Comparison of ENCODE assay signal across 1 cellular context in genomic region chr6:158043586-158044524, GRCh38.
TF ChIP-seq lines count a peak whose summit lies in the region.

No MANE protein-coding gene starts in this region.

TF ChIP-seq in HepG2, 621 proteins besides CTCF, POLR2A, EP300 and RAD21 (continues in another document):
- no peak for TF ChIP-seq HDAC6 (IDR thresholded peaks at IDR 0.05; ENCODE audit: low read depth, low read length)
- TF ChIP-seq ZNF562 (CRISPR knock-in tag; IDR thresholded peaks at IDR 0.05; ENCODE audit: borderline replicate concordance): no peak
- TF ChIP-seq TEAD3 (CRISPR knock-in tag; optimal IDR thresholded peaks at IDR 0.05; ENCODE audit: borderline replicate concordance): no peak
- no peak for TF ChIP-seq ZBTB8A (CRISPR knock-in tag; IDR thresholded peaks at IDR 0.05; ENCODE audit: borderline replicate concordance, low read depth)
- TF ChIP-seq XRCC5 (optimal IDR thresholded peaks at IDR 0.05; ENCODE audit: low read length): peak; percentile 35
- TF ChIP-seq, protein P1, sequence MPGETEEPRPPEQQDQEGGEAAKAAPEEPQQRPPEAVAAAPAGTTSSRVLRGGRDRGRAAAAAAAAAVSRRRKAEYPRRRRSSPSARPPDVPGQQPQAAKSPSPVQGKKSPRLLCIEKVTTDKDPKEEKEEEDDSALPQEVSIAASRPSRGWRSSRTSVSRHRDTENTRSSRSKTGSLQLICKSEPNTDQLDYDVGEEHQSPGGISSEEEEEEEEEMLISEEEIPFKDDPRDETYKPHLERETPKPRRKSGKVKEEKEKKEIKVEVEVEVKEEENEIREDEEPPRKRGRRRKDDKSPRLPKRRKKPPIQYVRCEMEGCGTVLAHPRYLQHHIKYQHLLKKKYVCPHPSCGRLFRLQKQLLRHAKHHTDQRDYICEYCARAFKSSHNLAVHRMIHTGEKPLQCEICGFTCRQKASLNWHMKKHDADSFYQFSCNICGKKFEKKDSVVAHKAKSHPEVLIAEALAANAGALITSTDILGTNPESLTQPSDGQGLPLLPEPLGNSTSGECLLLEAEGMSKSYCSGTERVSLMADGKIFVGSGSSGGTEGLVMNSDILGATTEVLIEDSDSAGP (CRISPR knock-in tag; IDR thresholded peaks at IDR 0.05; ENCODE audit: borderline replicate concordance): no peak
- TF ChIP-seq SUZ12 (IDR thresholded peaks at IDR 0.05; ENCODE audit: low read depth, low read length): no peak
- no peak for TF ChIP-seq RAD51 (IDR thresholded peaks at IDR 0.05; ENCODE audit: borderline replicate concordance)
- TF ChIP-seq ZFP90 (CRISPR knock-in tag; IDR thresholded peaks at IDR 0.05; ENCODE audit: borderline replicate concordance): no peak
- TF ChIP-seq HMGA1 (CRISPR knock-in tag; conservative IDR thresholded peaks at IDR 0.05): no peak
- TF ChIP-seq, protein P2, sequence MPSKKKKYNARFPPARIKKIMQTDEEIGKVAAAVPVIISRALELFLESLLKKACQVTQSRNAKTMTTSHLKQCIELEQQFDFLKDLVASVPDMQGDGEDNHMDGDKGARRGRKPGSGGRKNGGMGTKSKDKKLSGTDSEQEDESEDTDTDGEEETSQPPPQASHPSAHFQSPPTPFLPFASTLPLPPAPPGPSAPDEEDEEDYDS (CRISPR knock-in tag; IDR thresholded peaks at IDR 0.05): no peak
- TF ChIP-seq BHLHE40 (IDR thresholded peaks at IDR 0.05; ENCODE audit: low read length): no peak
- no peak for TF ChIP-seq ZMYM3 (CRISPR knock-in tag; IDR thresholded peaks at IDR 0.05)
- no peak for TF ChIP-seq ZNF574 (CRISPR knock-in tag; IDR thresholded peaks at IDR 0.05)
- TF ChIP-seq NFYB (CRISPR knock-in tag; IDR thresholded peaks at IDR 0.05): no peak
- no peak for TF ChIP-seq NAIF1 (CRISPR knock-in tag; IDR thresholded peaks at IDR 0.05; ENCODE audit: borderline replicate concordance)
- TF ChIP-seq CENPT (CRISPR knock-in tag; IDR thresholded peaks at IDR 0.05; ENCODE audit: low read depth): no peak
- no peak for TF ChIP-seq SOX6 (IDR thresholded peaks at IDR 0.05)
- TF ChIP-seq SOX6 (CRISPR knock-in tag; IDR thresholded peaks at IDR 0.05): peak; percentile 47
- TF ChIP-seq, protein P3, sequence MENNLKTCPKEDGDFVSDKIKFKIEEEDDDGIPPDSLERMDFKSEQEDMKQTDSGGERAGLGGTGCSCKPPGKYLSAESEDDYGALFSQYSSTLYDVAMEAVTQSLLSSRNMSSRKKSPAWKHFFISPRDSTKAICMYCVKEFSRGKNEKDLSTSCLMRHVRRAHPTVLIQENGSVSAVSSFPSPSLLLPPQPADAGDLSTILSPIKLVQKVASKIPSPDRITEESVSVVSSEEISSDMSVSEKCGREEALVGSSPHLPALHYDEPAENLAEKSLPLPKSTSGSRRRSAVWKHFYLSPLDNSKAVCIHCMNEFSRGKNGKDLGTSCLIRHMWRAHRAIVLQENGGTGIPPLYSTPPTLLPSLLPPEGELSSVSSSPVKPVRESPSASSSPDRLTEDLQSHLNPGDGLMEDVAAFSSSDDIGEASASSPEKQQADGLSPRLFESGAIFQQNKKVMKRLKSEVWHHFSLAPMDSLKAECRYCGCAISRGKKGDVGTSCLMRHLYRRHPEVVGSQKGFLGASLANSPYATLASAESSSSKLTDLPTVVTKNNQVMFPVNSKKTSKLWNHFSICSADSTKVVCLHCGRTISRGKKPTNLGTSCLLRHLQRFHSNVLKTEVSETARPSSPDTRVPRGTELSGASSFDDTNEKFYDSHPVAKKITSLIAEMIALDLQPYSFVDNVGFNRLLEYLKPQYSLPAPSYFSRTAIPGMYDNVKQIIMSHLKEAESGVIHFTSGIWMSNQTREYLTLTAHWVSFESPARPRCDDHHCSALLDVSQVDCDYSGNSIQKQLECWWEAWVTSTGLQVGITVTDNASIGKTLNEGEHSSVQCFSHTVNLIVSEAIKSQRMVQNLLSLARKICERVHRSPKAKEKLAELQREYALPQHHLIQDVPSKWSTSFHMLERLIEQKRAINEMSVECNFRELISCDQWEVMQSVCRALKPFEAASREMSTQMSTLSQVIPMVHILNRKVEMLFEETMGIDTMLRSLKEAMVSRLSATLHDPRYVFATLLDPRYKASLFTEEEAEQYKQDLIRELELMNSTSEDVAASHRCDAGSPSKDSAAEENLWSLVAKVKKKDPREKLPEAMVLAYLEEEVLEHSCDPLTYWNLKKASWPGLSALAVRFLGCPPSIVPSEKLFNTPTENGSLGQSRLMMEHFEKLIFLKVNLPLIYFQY (CRISPR knock-in tag; IDR thresholded peaks at IDR 0.05; ENCODE audit: borderline replicate concordance): no peak
- TF ChIP-seq, protein P4, sequence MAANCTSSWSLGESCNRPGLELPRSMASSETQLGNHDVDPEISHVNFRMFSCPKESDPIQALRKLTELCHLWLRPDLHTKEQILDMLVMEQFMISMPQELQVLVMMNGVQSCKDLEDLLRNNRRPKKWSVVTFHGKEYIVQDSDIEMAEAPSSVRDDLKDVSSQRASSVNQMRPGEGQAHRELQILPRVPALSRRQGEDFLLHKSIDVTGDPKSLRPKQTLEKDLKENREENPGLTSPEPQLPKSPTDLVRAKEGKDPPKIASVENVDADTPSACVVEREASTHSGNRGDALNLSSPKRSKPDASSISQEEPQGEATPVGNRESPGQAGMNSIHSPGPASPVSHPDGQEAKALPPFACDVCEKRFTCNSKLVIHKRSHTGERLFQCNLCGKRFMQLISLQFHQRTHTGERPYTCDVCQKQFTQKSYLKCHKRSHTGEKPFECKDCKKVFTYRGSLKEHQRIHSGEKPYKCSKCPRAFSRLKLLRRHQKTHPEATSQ (CRISPR knock-in tag; IDR thresholded peaks at IDR 0.05; ENCODE audit: borderline replicate concordance): no peak
- TF ChIP-seq ONECUT2 (CRISPR knock-in tag; IDR thresholded peaks at IDR 0.05): no peak
- TF ChIP-seq SMYD3 (CRISPR knock-in tag; IDR thresholded peaks at IDR 0.05): no peak
- no peak for TF ChIP-seq ZNF619 (CRISPR knock-in tag; IDR thresholded peaks at IDR 0.05)
- no peak for TF ChIP-seq AKAP8 (CRISPR knock-in tag; IDR thresholded peaks at IDR 0.05)
- TF ChIP-seq, protein P5, sequence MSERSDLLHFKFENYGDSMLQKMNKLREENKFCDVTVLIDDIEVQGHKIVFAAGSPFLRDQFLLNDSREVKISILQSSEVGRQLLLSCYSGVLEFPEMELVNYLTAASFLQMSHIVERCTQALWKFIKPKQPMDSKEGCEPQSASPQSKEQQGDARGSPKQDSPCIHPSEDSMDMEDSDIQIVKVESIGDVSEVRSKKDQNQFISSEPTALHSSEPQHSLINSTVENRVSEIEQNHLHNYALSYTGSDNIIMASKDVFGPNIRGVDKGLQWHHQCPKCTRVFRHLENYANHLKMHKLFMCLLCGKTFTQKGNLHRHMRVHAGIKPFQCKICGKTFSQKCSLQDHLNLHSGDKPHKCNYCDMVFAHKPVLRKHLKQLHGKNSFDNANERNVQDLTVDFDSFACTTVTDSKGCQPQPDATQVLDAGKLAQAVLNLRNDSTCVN (CRISPR knock-in tag; IDR thresholded peaks at IDR 0.05; ENCODE audit: borderline replicate concordance): no peak
- TF ChIP-seq SP4 (CRISPR knock-in tag; IDR thresholded peaks at IDR 0.05): no peak
- TF ChIP-seq, protein P6, sequence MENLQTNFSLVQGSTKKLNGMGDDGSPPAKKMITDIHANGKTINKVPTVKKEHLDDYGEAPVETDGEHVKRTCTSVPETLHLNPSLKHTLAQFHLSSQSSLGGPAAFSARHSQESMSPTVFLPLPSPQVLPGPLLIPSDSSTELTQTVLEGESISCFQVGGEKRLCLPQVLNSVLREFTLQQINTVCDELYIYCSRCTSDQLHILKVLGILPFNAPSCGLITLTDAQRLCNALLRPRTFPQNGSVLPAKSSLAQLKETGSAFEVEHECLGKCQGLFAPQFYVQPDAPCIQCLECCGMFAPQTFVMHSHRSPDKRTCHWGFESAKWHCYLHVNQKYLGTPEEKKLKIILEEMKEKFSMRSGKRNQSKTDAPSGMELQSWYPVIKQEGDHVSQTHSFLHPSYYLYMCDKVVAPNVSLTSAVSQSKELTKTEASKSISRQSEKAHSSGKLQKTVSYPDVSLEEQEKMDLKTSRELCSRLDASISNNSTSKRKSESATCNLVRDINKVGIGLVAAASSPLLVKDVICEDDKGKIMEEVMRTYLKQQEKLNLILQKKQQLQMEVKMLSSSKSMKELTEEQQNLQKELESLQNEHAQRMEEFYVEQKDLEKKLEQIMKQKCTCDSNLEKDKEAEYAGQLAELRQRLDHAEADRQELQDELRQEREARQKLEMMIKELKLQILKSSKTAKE (CRISPR knock-in tag; IDR thresholded peaks at IDR 0.05; ENCODE audit: borderline replicate concordance): no peak
- TF ChIP-seq, protein P7, sequence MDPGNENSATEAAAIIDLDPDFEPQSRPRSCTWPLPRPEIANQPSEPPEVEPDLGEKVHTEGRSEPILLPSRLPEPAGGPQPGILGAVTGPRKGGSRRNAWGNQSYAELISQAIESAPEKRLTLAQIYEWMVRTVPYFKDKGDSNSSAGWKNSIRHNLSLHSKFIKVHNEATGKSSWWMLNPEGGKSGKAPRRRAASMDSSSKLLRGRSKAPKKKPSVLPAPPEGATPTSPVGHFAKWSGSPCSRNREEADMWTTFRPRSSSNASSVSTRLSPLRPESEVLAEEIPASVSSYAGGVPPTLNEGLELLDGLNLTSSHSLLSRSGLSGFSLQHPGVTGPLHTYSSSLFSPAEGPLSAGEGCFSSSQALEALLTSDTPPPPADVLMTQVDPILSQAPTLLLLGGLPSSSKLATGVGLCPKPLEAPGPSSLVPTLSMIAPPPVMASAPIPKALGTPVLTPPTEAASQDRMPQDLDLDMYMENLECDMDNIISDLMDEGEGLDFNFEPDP (CRISPR knock-in tag; conservative IDR thresholded peaks at IDR 0.05): no peak
- no peak for TF ChIP-seq KDM2A (CRISPR knock-in tag; IDR thresholded peaks at IDR 0.05; ENCODE audit: borderline replicate concordance, low read depth)
- no peak for TF ChIP-seq ZNF543 (CRISPR knock-in tag; IDR thresholded peaks at IDR 0.05)
- TF ChIP-seq DMAP1 (CRISPR knock-in tag; IDR thresholded peaks at IDR 0.05): no peak
- TF ChIP-seq HIC2 (CRISPR knock-in tag; IDR thresholded peaks at IDR 0.05; ENCODE audit: low read depth): peak; percentile 83
- peak; percentile 63; the same call in 1 of the 3 replicates for TF ChIP-seq MXI1 (IDR thresholded peaks at IDR 0.05; ENCODE audit: borderline replicate concordance, low read depth, low read length)
- TF ChIP-seq ZNF7 (CRISPR knock-in tag; IDR thresholded peaks at IDR 0.05): no peak
- peak; percentile 72; the same call in 1 of the 2 replicates for TF ChIP-seq HNRNPL (IDR thresholded peaks at IDR 0.05; ENCODE audit: low read depth, low read length)
- no peak for TF ChIP-seq U2AF1 (optimal IDR thresholded peaks at IDR 0.05; ENCODE audit: low read depth, low read length)
- no peak for TF ChIP-seq RELA (CRISPR knock-in tag; IDR thresholded peaks at IDR 0.05)
- TF ChIP-seq TCF12 (IDR thresholded peaks at IDR 0.05): no peak
- no peak for TF ChIP-seq TCF12 (CRISPR knock-in tag; IDR thresholded peaks at IDR 0.05)
- TF ChIP-seq ZNF713 (CRISPR knock-in tag; IDR thresholded peaks at IDR 0.05): no peak
- no peak for TF ChIP-seq NFE2L1 (CRISPR knock-in tag; IDR thresholded peaks at IDR 0.05; ENCODE audit: borderline replicate concordance)
- no peak for TF ChIP-seq PHF20 (CRISPR knock-in tag; IDR thresholded peaks at IDR 0.05)
- no peak for TF ChIP-seq KMT2B (CRISPR knock-in tag; IDR thresholded peaks at IDR 0.05)
- TF ChIP-seq POLR2AphosphoS2 (IDR thresholded peaks at IDR 0.05; ENCODE audit: low read depth, low read length): no peak
- TF ChIP-seq, protein P8, sequence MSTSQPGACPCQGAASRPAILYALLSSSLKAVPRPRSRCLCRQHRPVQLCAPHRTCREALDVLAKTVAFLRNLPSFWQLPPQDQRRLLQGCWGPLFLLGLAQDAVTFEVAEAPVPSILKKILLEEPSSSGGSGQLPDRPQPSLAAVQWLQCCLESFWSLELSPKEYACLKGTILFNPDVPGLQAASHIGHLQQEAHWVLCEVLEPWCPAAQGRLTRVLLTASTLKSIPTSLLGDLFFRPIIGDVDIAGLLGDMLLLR (CRISPR knock-in tag; IDR thresholded peaks at IDR 0.05): no peak
- TF ChIP-seq ZNF253 (CRISPR knock-in tag; IDR thresholded peaks at IDR 0.05; ENCODE audit: borderline replicate concordance): no peak
- TF ChIP-seq ZSCAN25 (CRISPR knock-in tag; IDR thresholded peaks at IDR 0.05): no peak
- TF ChIP-seq PHF8 (CRISPR knock-in tag; IDR thresholded peaks at IDR 0.05): no peak
- no peak for TF ChIP-seq TEAD2 (CRISPR knock-in tag; IDR thresholded peaks at IDR 0.05)
